ENCODE assay signal across 8 cellular contexts in the genomic region with DNA sequence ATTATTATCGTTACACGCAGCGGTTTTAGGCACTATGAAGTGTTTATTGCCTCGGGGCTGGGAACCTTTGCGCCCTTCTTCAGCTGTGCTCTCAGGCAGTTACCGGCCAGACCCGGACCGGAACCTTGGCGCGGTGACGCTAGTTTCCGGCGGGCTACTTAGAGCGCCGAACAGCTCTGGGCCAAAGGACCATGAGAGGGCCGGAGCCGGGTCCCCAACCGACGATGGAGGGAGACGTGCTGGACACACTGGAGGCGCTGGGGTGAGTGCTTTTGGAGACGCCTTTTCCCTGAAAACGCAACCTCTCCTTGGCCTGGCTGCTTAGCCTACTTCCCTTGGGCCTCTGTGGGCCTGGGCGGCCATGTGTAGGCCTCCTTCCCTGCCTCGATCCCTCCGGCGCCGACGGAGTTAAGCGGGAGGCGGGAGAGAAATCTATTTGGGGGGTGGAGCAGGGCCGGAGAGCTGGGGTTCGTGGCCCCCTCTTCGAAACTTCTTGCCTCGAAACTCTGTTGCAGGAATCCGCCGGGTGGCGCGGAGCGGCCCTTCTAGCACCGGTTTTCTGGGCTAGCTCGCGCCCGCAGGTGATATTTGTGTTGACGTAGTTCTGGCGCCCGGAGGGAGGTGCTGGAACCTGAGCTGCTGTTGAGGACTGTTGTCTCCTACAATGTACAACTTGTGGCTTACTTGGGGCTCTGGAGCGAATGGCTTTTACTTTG. TPM values are rescaled to one million over a fixed set of nuclear protein-coding genes. Genes with fewer than 3 reads are reported as not detected.
DNase-seq lines count a peak whose midpoint lies in the region; ATAC-seq lines count a peak whose summit lies in the region.

A gene (plus strand): TSS at position 157 of the 716 bp plus-strand sequence. CDS start 35 bp downstream, at position 192.

- H3K4me1 ChIP-seq in BLaER1: peaks cover 24% of the 10 kb centered on the region

- no peaks in the 10 kb centered on the region for H3K27me3 ChIP-seq in BLaER1

- H3K36me3 Mint-ChIP-seq in dendritic cell treated with granulocyte-macrophage colony-stimulating factor and Interleukin-4, amounts not matched to agents 40 ng/mL and 50 ng/mL, for 4 days (ENCODE audit: low read depth): peaks cover 22% of the 10 kb centered on the region

- H3K4me1 Mint-ChIP-seq in dendritic cell treated with granulocyte-macrophage colony-stimulating factor and Interleukin-4, amounts not matched to agents 40 ng/mL and 50 ng/mL, for 4 days (ENCODE audit: low read depth): peaks cover 37% of the 10 kb centered on the region

- peak within 1 kb of the TSS; percentile 96 for H3K9ac ChIP-seq in BLaER1

- intact Hi-C loops in dendritic cell treated with granulocyte-macrophage colony-stimulating factor and Interleukin-4, amounts not matched to agents 40 ng/mL and 50 ng/mL, for 4 days (cut with micrococcal nuclease): no loop called here

- DNase-seq in GM19238 (ENCODE audit: insufficient read length, low spot score) (peak; percentile 71), NCI-H524 treated with DMSO at 0.1 percent for 48 hours (lab: John Stamatoyannopoulos, UW) (peak; percentile 30), left lobe of liver (ENCODE audit: low spot score) (peak; percentile 92)
- DNase-seq in activated CD4-positive, alpha-beta T cell treated with anti-CD3 and anti-CD28 coated beads, Interleukin-2, amount 50 U/mL, for 1 hour: peak; percentile 85
- DNase-seq in stimulated activated CD4-positive, alpha-beta T cell treated with anti-CD3 and anti-CD28 coated beads, Interleukin-2, amount 100 ng/mL, for 4 hours (ENCODE audit: low read depth): peak; percentile 75

- H3K4me3 ChIP-seq in BLaER1: peak within 1 kb of the TSS; percentile 95

- H3K27ac ChIP-seq in BLaER1: peak within 1 kb of the TSS; percentile 96

- peaks cover 48% of the 10 kb centered on the region for H4K20me1 ChIP-seq in BLaER1

- peaks cover 8% of the 10 kb centered on the region for H3K27me3 Mint-ChIP-seq in dendritic cell treated with granulocyte-macrophage colony-stimulating factor and Interleukin-4, amounts not matched to agents 40 ng/mL and 50 ng/mL, for 4 days

- ATAC-seq in HG03439 (IDR thresholded peaks at IDR 0.05; ENCODE audit: unreplicated experiment) (peak; percentile 93), left lobe of liver (peak; percentile 95)

- peaks cover 18% of the 10 kb centered on the region for H3K36me3 ChIP-seq in BLaER1

- peak within 1 kb of the TSS; percentile 98 for H3K4me2 ChIP-seq in BLaER1

- no peaks in the 10 kb centered on the region for H3K9me3 ChIP-seq in BLaER1

- peaks cover 9% of the 10 kb centered on the region for H3K9me3 Mint-ChIP-seq in dendritic cell treated with granulocyte-macrophage colony-stimulating factor and Interleukin-4, amounts not matched to agents 40 ng/mL and 50 ng/mL, for 4 days

- peak within 1 kb of the TSS; percentile 90 for H3K4me3 Mint-ChIP-seq in dendritic cell treated with granulocyte-macrophage colony-stimulating factor and Interleukin-4, amounts not matched to agents 40 ng/mL and 50 ng/mL, for 4 days

- peak within 1 kb of the TSS; percentile 92 for H3K27ac Mint-ChIP-seq in dendritic cell treated with granulocyte-macrophage colony-stimulating factor and Interleukin-4, amounts not matched to agents 40 ng/mL and 50 ng/mL, for 4 days

RNA-seq across cellular contexts. Expression of the gene that starts here (rescaled TPM):
- 5.5 TPM for total RNA-seq in left lobe of liver

Comparison
In these comparisons a context has a peak if more than half of its experiments do, and no peak if none do; other contexts are left out.
1. Peak in every context shown above with its lines: DNase-seq, ATAC-seq, H3K4me3 ChIP-seq and H3K27ac ChIP-seq.
2. DNase-seq: peak in every context shown above with its lines; median percentile 92 in left lobe of liver; 85 in activated CD4-positive, alpha-beta T cell treated with anti-CD3 and anti-CD28 coated beads, Interleukin-2, amount 50 U/mL, for 1 hour; 75 in stimulated activated CD4-positive, alpha-beta T cell treated with anti-CD3 and anti-CD28 coated beads, Interleukin-2, amount 100 ng/mL, for 4 hours; 71 in GM19238; 30 in NCI-H524 treated with DMSO at 0.1 percent for 48 hours.